ENCODE assay signal across 9 cellular contexts in the genomic region with DNA sequence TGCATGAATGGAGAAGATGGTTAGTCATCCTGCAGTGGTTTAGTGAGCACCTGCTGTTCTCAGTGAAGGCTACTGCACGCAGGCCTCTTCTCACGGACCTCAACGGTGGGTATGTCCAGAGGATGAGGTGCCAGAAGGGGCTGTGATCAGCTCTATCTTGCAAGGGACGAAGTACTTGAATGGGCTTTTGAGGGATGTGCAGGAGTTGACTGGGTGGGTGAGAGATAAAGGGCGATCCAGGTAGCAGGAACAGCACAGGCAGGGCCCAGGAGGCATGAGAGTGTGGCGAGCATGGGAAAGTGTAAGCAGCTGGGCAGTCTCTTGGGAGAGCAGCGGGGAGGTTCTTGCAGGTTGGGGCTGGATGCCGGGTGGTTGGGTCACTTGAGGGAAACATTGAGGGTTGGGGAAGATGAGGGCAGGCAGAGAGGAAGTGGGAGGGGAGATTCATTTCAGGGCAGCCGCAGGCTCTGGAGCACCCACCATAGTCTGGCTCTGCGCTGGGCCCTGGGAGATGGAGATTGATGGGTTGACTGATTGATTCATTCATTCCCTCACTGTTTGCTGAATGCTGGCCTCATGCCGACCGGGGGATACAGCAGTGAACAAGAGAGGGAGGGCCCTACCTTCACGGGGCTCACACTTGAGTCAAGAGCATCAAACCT.
DNase-seq lines count a peak whose midpoint lies in the region; ATAC-seq and TF ChIP-seq lines count a peak whose summit lies in the region.
"Had no signal": no experiment of that assay in that cellular context is flagged by ENCODE, and none has a peak within 500 bp of the region (broad histone marks: within the 10 kb centered on the region; RNA-seq: fewer than 3 reads in every experiment).

No MANE protein-coding gene starts in this region.

- no peaks in the 10 kb centered on the region for H3K36me3 ChIP-seq in sigmoid colon
- H3K36me3 ChIP-seq in left ventricle myocardium inferior = no peaks in the 10 kb centered on the region

- peak; percentile 81 for DNase-seq in NCI-H1092 treated with DMSO at 0.1 percent for 48 hours (lab: John Stamatoyannopoulos, UW)
- DNase-seq in NCI-H1092 (lab: John Stamatoyannopoulos, UW) = no peak
- peak; percentile 67 for DNase-seq in NCI-H2171 (lab: John Stamatoyannopoulos, UW)
- DNase-seq in sigmoid colon = peak; percentile 63
- no peak for DNase-seq in 8988T
- DNase-seq in left ventricle myocardium inferior = no peak
- DNase-seq in epidermal melanocyte (ENCODE audit: insufficient read length, low spot score) = no peak

- no peaks in the 10 kb centered on the region for H3K27me3 ChIP-seq in sigmoid colon
- no peaks in the 10 kb centered on the region for H3K27me3 ChIP-seq in left ventricle myocardium inferior (ENCODE audit: low read depth)

- H3K4me1 ChIP-seq in sigmoid colon = peaks cover 0 to 42% (median 34%) of the 10 kb centered on the region in 4 donors
- peaks cover 14% of the 10 kb centered on the region for H3K4me1 ChIP-seq in left ventricle myocardium inferior

- H3K4me3 ChIP-seq in sigmoid colon (no peak overlapping the region), left ventricle myocardium inferior (no peak overlapping the region)
- H3K4me3 ChIP-seq: skin epidermis had no signal

- TF ChIP-seq POLR2A in sigmoid colon (IDR thresholded peaks at IDR 0.05) = no peak

- WGBS in sigmoid colon, 2 donors = 61 to 78% methylated on average over 13 of the region's 13 CpGs

- intact Hi-C loops in sigmoid colon (cut with DNase I) (no loop called here), left ventricle myocardium inferior (cut with micrococcal nuclease) (no loop called here)

- TF ChIP-seq EP300 in sigmoid colon (IDR thresholded peaks at IDR 0.05) = no peak

- H3K9me3 ChIP-seq in sigmoid colon = no peaks in the 10 kb centered on the region
- H3K9me3 ChIP-seq in left ventricle myocardium inferior (replicated peaks) = peaks cover 5% of the 10 kb centered on the region

- no peak for TF ChIP-seq CTCF in sigmoid colon (IDR thresholded peaks at IDR 0.05)
- no peak for TF ChIP-seq CTCF in left ventricle myocardium inferior (IDR thresholded peaks at IDR 0.05; ENCODE audit: borderline replicate concordance)

- H3K27ac ChIP-seq in sigmoid colon = peak overlapping the region in 1 of 4 donors; percentile 56
- no peak overlapping the region for H3K27ac ChIP-seq in left ventricle myocardium inferior (replicated peaks)
- H3K27ac ChIP-seq: skin epidermis had no signal

- peak; percentile 80 for ATAC-seq in HG02759 (IDR thresholded peaks at IDR 0.05; ENCODE audit: unreplicated experiment)

Comparison
In these comparisons a context has a peak if more than half of its experiments do, and no peak if none do; other contexts are left out.
1. DNase-seq: peak in NCI-H1092 treated with DMSO at 0.1 percent for 48 hours (single experiment), NCI-H2171 (single experiment) and sigmoid colon (single experiment); none in NCI-H1092 (single experiment), 8988T (single experiment), left ventricle myocardium inferior (single experiment) and epidermal melanocyte (single experiment).